In the genomic region with DNA sequence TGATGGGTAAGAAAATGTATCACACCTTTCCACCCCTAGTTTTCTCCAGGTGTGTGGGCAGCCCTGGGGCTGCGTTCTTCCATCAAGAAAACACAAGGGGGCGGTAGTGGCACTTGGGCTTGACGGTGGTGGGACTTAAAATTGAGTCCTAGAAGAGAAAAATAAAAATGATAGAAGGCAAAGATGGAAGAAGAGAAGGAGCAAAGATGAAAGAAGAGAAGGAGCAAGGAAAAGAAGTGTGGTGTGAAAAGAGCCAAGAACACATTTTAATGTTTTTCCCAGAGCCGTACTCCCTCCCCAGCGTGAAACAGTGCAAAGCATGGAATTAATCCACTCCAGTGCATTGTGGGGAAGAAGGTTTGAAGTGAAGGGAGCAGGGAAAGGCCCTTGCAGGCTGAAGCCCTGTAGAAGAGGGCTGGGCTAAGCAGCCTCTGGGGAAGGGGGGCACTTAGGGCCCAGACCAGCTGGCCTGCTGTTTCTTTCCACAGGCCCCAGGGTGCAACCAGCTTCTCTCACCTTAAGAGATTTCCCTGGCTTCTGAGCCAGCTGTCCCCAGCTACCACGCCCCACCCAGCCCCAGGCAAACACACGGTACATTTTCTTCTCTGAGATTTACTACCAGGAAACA, we compare ENCODE assay signal across 7 cellular contexts.
A peak's percentile ranks its signal among the peaks of the same experiment; 100 is the strongest.
DNase-seq lines count a peak whose midpoint lies in the region; ATAC-seq, FAIRE-seq and TF ChIP-seq lines count a peak whose summit lies in the region.

No MANE protein-coding gene starts in this region.

- H3K4me2 ChIP-seq in keratinocyte (ENCODE audit: control insufficient read depth, extremely low read depth, insufficient read depth, low read depth, low read length) = peak overlapping the region; percentile 56

- H3K79me2 ChIP-seq in keratinocyte (ENCODE audit: control insufficient read depth, insufficient read depth, low read length) = no peaks in the 10 kb centered on the region

- H3K36me3 ChIP-seq in breast epithelium (no peaks in the 10 kb centered on the region), keratinocyte (ENCODE audit: control insufficient read depth in 2 of 2, extremely low read depth in 1 of 2, insufficient read depth in 2 of 2, low read length in 2 of 2) (no peaks in the 10 kb centered on the region)

- DNase-seq in Kasumi-1 (lab: John Stamatoyannopoulos, UW) (peak; percentile 38 to 60), RPMI8226 (peak; percentile 49), breast epithelium (ENCODE audit: low spot score in 2 of 2) (peak; percentile 62 to 65), keratinocyte (ENCODE audit: low read depth, low spot score) (no peak)
- DNase-seq in stimulated activated CD4-positive, alpha-beta T cell treated with anti-CD3 and anti-CD28 coated beads, Interleukin-1b, Interleukin-23, amount 100 ng/mL, for 4 hours (ENCODE audit: low read depth in 2 of 2) = peak; percentile 7 to 25

- H3K9me1 ChIP-seq in keratinocyte (ENCODE audit: control insufficient read depth, extremely low read depth, insufficient read depth, low read length) = no peaks in the 10 kb centered on the region

- dilution Hi-C loops in keratinocyte (cut with MboI; ENCODE audit: extremely low pct_ligation_motif_present, low sequenced_read_pairs) = no loop called here

- intact Hi-C loops in breast epithelium (cut with DNase I; ENCODE audit: low total_unique reads) = no loop called here

- no peak for TF ChIP-seq POLR2A in breast epithelium (IDR thresholded peaks at IDR 0.05)

- H3K9me3 ChIP-seq in breast epithelium (no peaks in the 10 kb centered on the region), keratinocyte (ENCODE audit: control insufficient read depth, low read depth, low read length) (no peaks in the 10 kb centered on the region)

- peak overlapping the region; percentile 65 for H2AFZ ChIP-seq in keratinocyte (ENCODE audit: control insufficient read depth, low read length)

- FAIRE-seq in keratinocyte (lab: Jason Lieb, UNC) = peak; percentile 53

- no peak overlapping the region for H3K9ac ChIP-seq in keratinocyte (ENCODE audit: control insufficient read depth, extremely low read depth, insufficient read depth, low read length)

- peak overlapping the region; percentile 76 to 80 for H3K27ac ChIP-seq in breast epithelium
- no peak overlapping the region for H3K27ac ChIP-seq in keratinocyte (ENCODE audit: control insufficient read depth, insufficient read depth, low read length)

- H3K4me1 ChIP-seq in breast epithelium (peaks cover 4 to 23% of the 10 kb centered on the region in 2 donors), keratinocyte (ENCODE audit: control insufficient read depth, extremely low read depth, insufficient read depth, low read length) (peaks cover 6% of the 10 kb centered on the region)

- TF ChIP-seq CTCF in GM12875 (IDR thresholded peaks at IDR 0.05; ENCODE audit: borderline replicate concordance, insufficient read depth, low read depth, low read length) = peak; percentile 72; the same call in 1 of the 2 replicates
- TF ChIP-seq CTCF in breast epithelium (IDR thresholded peaks at IDR 0.05) = peak; percentile 48 to 73 (median 59)
- peak; percentile 74 to 84 (median 80) for TF ChIP-seq CTCF in keratinocyte (optimal IDR thresholded peaks at IDR 0.05 in 1 of 3, IDR thresholded peaks at IDR 0.05 in 1 of 3, conservative IDR thresholded peaks at IDR 0.05 in 1 of 3; ENCODE audit: extremely low read depth in 1 of 3, insufficient read depth in 2 of 3, low read length in 3 of 3)

- no peaks in the 10 kb centered on the region for H3K27me3 ChIP-seq in breast epithelium
- H3K27me3 ChIP-seq in keratinocyte (ENCODE audit: control insufficient read depth, extremely low read depth, insufficient read depth, low read length) = no peaks in the 10 kb centered on the region

- no peak for ATAC-seq in GM21737 (IDR thresholded peaks at IDR 0.05; ENCODE audit: unreplicated experiment)

- no peak overlapping the region for H3K4me3 ChIP-seq in GM12875 (ENCODE audit: low read depth, low read length)
- H3K4me3 ChIP-seq in breast epithelium = no peak overlapping the region
- no peak overlapping the region for H3K4me3 ChIP-seq in keratinocyte (ENCODE audit: control insufficient read depth in 2 of 3, extremely low read depth in 1 of 3, insufficient read depth in 2 of 3, low read depth in 1 of 3, low read length in 3 of 3)

- no peaks in the 10 kb centered on the region for H4K20me1 ChIP-seq in keratinocyte (ENCODE audit: control insufficient read depth, extremely low read depth, insufficient read depth, low read length)
